9 cellular contexts compared by ENCODE assay signal in genomic region chr5:134100283-134101011, GRCh38. TPM values are rescaled to one million over a fixed set of nuclear protein-coding genes. Genes with fewer than 3 reads are reported as not detected.
DNase-seq lines count a peak whose midpoint lies in the region; TF ChIP-seq lines count a peak whose summit lies in the region.
"Had no signal": no experiment of that assay in that cellular context is flagged by ENCODE, and none has a peak within 500 bp of the region (broad histone marks: within the 10 kb centered on the region; RNA-seq: fewer than 3 reads in every experiment).

No MANE protein-coding gene starts in this region.

- TF ChIP-seq CTCF in GM12864 (IDR thresholded peaks at IDR 0.05; ENCODE audit: low read depth, low read length, missing control alignments) = no peak

- H3K4me3 ChIP-seq in GM12864 (ENCODE audit: low read depth, low read length) = no peak overlapping the region
- no peak overlapping the region for H3K4me3 ChIP-seq in H7 (ENCODE audit: insufficient read depth, low read depth, low read length)
- no peak overlapping the region for H3K4me3 ChIP-seq in NT2/D1 (ENCODE audit: insufficient read length, low read depth)
- H3K4me3 ChIP-seq in HAP-1 = no peak overlapping the region
- H3K4me3 ChIP-seq: pancreas had no signal

- peak; percentile 78 for DNase-seq in GM12864 (ENCODE audit: low read depth)
- peak; percentile 77 for DNase-seq in H7
- DNase-seq in NT2/D1 (ENCODE audit: low read depth, low spot score) = no peak
- peak; percentile 72 for DNase-seq in activated effector memory CD4-positive, alpha-beta T cell treated with Interleukin-2 at 50 U/mL for 16 hours
- peak; percentile 84 for DNase-seq in kidney tubule cell (ENCODE audit: low spot score)
- peak; percentile 52 to 79 (median 63) for DNase-seq in stimulated activated naive CD4-positive, alpha-beta T cell (lab: John Stamatoyannopoulos, UW)
- DNase-seq in HAP-1 (ENCODE audit: low spot score in 2 of 2) = no peak
- DNase-seq in SKM-1 (lab: John Stamatoyannopoulos, UW; ENCODE audit: unreplicated experiment) = no peak

- H3K27me3 ChIP-seq in H7 (ENCODE audit: control insufficient read depth, insufficient read depth, low read length) (peaks cover 10% of the 10 kb centered on the region), NT2/D1 (ENCODE audit: insufficient read depth, insufficient read length) (no peaks in the 10 kb centered on the region), HAP-1 (ENCODE audit: low read depth) (no peaks in the 10 kb centered on the region)
- H3K27me3 ChIP-seq: pancreas had no signal

- H3K9me3 ChIP-seq in NT2/D1 (ENCODE audit: insufficient read depth, low read length) (no peaks in the 10 kb centered on the region), HAP-1 (no peaks in the 10 kb centered on the region)
- H3K9me3 ChIP-seq: pancreas had no signal

- peak overlapping the region; percentile 66 for H3K9ac ChIP-seq in NT2/D1 (ENCODE audit: insufficient read length, low read depth)

- in situ Hi-C loops in HAP-1 (cut with MboI; ENCODE audit: low sequenced_read_pairs) = no loop called here

- H3K36me3 ChIP-seq in H7 (replicated peaks; ENCODE audit: control insufficient read depth, insufficient read depth, low read length) (no peaks in the 10 kb centered on the region), NT2/D1 (ENCODE audit: insufficient read depth, insufficient read length, low read length) (no peaks in the 10 kb centered on the region), HAP-1 (replicated peaks) (no peaks in the 10 kb centered on the region)
- H3K36me3 ChIP-seq: pancreas had no signal

- H3K4me1 ChIP-seq in NT2/D1 (ENCODE audit: insufficient read depth, insufficient read length) (peaks cover 24% of the 10 kb centered on the region), HAP-1 (peaks cover 2% of the 10 kb centered on the region; the same call in 1 of the 2 replicates)
- H3K4me1 ChIP-seq: pancreas had no signal

RNA-seq across cellular contexts. Expression of gene TCF7, which starts 14.0 kb away (rescaled TPM):
- 2.4 and 3.7 TPM in 2 replicates for total RNA-seq in H7 (2014; rRNA removed; shearing (Covaris generic))

Comparison
In these comparisons a context has a peak if more than half of its experiments do, and no peak if none do; other contexts are left out.
1. DNase-seq: peak in GM12864 (single experiment), H7 (single experiment), activated effector memory CD4-positive, alpha-beta T cell treated with Interleukin-2 at 50 U/mL for 16 hours (single experiment), kidney tubule cell (single experiment) and stimulated activated naive CD4-positive, alpha-beta T cell (6 of 6); none in NT2/D1 (single experiment), HAP-1 (0 of 2) and SKM-1 (single experiment).